Comparison of ENCODE assay signal across 12 cellular contexts in genomic region chrX:150234126-150234525, GRCh38.
"Had no signal": no experiment of that assay in that cellular context is flagged by ENCODE, and none has a peak within 500 bp of the region (broad histone marks: within the 10 kb centered on the region; RNA-seq: fewer than 3 reads in every experiment).

No MANE protein-coding gene starts in this region.

- ATAC-seq: gastroesophageal sphincter had no signal

- H3K27me3 ChIP-seq: adrenal gland, gastroesophageal sphincter, hepatocyte, ovary, stomach had no signal

- H3K36me3 ChIP-seq: adrenal gland, gastroesophageal sphincter, ovary, stomach, thoracic aorta had no signal

- H3K4me1 ChIP-seq: adrenal gland, gastroesophageal sphincter, stomach had no signal

- DNase-seq: activated CD4-positive, alpha-beta T cell treated with anti-CD3 and anti-CD28 coated beads, Interleukin-2, amount 50 U/mL, for 1 hour; activated naive CD4-positive, alpha-beta T cell treated with anti-CD3 and anti-CD28 coated beads, Interleukin-2, amount 50 U/mL, for 16 hours; adrenal gland; kidney glomerular epithelial cell; ovary; stomach; T-helper 2 cell had no signal

- H3K27ac Mint-ChIP-seq: brain had no signal

- H3K4me3 Mint-ChIP-seq: brain, neural crest cell had no signal

- H3K36me3 Mint-ChIP-seq: brain had no signal

- H3K4me1 Mint-ChIP-seq: brain, neural crest cell had no signal

- H3K4me3 ChIP-seq: adrenal gland, gastroesophageal sphincter, hepatocyte, ovary, stomach, thoracic aorta had no signal

- H3K9me3 ChIP-seq: adrenal gland, gastroesophageal sphincter, ovary, stomach, thoracic aorta had no signal

- H3K27ac ChIP-seq: adrenal gland, gastroesophageal sphincter, hepatocyte, ovary, stomach, thoracic aorta had no signal
